ENCODE assay signal across 17 cellular contexts in genomic region chr3:47536967-47537366, GRCh38. TPM values are rescaled to one million over a fixed set of nuclear protein-coding genes. Genes with fewer than 3 reads are reported as not detected.
DNase-seq lines count a peak whose midpoint lies in the region; ATAC-seq and TF ChIP-seq lines count a peak whose summit lies in the region.
"Had no signal": no experiment of that assay in that cellular context is flagged by ENCODE, and none has a peak within 500 bp of the region (broad histone marks: within the 10 kb centered on the region; RNA-seq: fewer than 3 reads in every experiment).

No MANE protein-coding gene starts in this region.

- no peaks in the 10 kb centered on the region for H3K79me2 ChIP-seq in neural progenitor cell (ENCODE audit: low read depth)

- no peaks in the 10 kb centered on the region for H3K9me3 ChIP-seq in neural progenitor cell (ENCODE audit: low read depth)
- no peaks in the 10 kb centered on the region for H3K9me3 ChIP-seq in SJCRH30 (replicated peaks)
- H3K9me3 ChIP-seq: BE2C had no signal

- no peak for DNase-seq in activated naive CD8-positive, alpha-beta T cell treated with anti-CD3 and anti-CD28 coated beads, Interleukin-2, amount 10 ng/mL, durations not matched to agents 7 days and 5 days
- no peak for DNase-seq in activated naive CD8-positive, alpha-beta T cell treated with anti-CD3 and anti-CD28 coated beads, Interleukin-2, amount 50 U/mL, for 24 hours
- DNase-seq in neural progenitor cell (ENCODE audit: low spot score) (no peak), SKM-1 (lab: John Stamatoyannopoulos, UW; ENCODE audit: unreplicated experiment) (no peak), SJCRH30 (no peak), NCI-H187 treated with DMSO at 0.1 percent for 48 hours (lab: John Stamatoyannopoulos, UW) (no peak), GF-D8 (lab: John Stamatoyannopoulos, UW) (no peak)
- DNase-seq: BE2C; CD4-positive, CD25-positive, alpha-beta regulatory T cell; MV-4-11; NCI-H1417; NCI-H1930; NCI-H226 had no signal

- H3K27me3 Mint-ChIP-seq in activated naive CD8-positive, alpha-beta T cell treated with anti-CD3 and anti-CD28 coated beads, Interleukin-2, amount 10 ng/mL, durations not matched to agents 7 days and 5 days = peaks cover 20% of the 10 kb centered on the region
- peaks cover 4% of the 10 kb centered on the region for H3K27me3 Mint-ChIP-seq in activated naive CD8-positive, alpha-beta T cell treated with anti-CD3 and anti-CD28 coated beads, Interleukin-2, amount 50 U/mL, for 24 hours
- H3K27me3 Mint-ChIP-seq in neural progenitor cell (ENCODE audit: insufficient read depth, low read depth) = peaks cover 7% of the 10 kb centered on the region

- H3K4me1 ChIP-seq in neural progenitor cell = peaks cover 20% of the 10 kb centered on the region
- no peaks in the 10 kb centered on the region for H3K4me1 ChIP-seq in SJCRH30
- H3K4me1 ChIP-seq: BE2C had no signal

- H3K4me3 ChIP-seq in neural progenitor cell (no peak overlapping the region), SJCRH30 (no peak overlapping the region)

- ATAC-seq in activated naive CD8-positive, alpha-beta T cell treated with anti-CD3 and anti-CD28 coated beads, Interleukin-2, amount 10 ng/mL, durations not matched to agents 7 days and 5 days (ENCODE audit: low read depth) = no peak
- ATAC-seq in activated naive CD8-positive, alpha-beta T cell treated with anti-CD3 and anti-CD28 coated beads, Interleukin-2, amount 50 U/mL, for 24 hours = no peak

- H3K9me3 Mint-ChIP-seq in activated naive CD8-positive, alpha-beta T cell treated with anti-CD3 and anti-CD28 coated beads, Interleukin-2, amount 10 ng/mL, durations not matched to agents 7 days and 5 days = no peaks in the 10 kb centered on the region
- no peaks in the 10 kb centered on the region for H3K9me3 Mint-ChIP-seq in activated naive CD8-positive, alpha-beta T cell treated with anti-CD3 and anti-CD28 coated beads, Interleukin-2, amount 50 U/mL, for 24 hours
- peaks cover 20% of the 10 kb centered on the region for H3K9me3 Mint-ChIP-seq in neural progenitor cell
- H3K9me3 Mint-ChIP-seq: CD4-positive, CD25-positive, alpha-beta regulatory T cell had no signal

- POLR2A ChIA-PET in activated naive CD8-positive, alpha-beta T cell treated with anti-CD3 and anti-CD28 coated beads, Interleukin-2, amount 10 ng/mL, durations not matched to agents 7 days and 5 days (lab: Charles Lee) = no interaction called here

- TF ChIP-seq CTCF in neural progenitor cell (IDR thresholded peaks at IDR 0.05) = no peak

- peak overlapping the region; percentile 40 for H3K27ac Mint-ChIP-seq in activated naive CD8-positive, alpha-beta T cell treated with anti-CD3 and anti-CD28 coated beads, Interleukin-2, amount 10 ng/mL, durations not matched to agents 7 days and 5 days
- no peak overlapping the region for H3K27ac Mint-ChIP-seq in activated naive CD8-positive, alpha-beta T cell treated with anti-CD3 and anti-CD28 coated beads, Interleukin-2, amount 50 U/mL, for 24 hours
- H3K27ac Mint-ChIP-seq in neural progenitor cell = peak overlapping the region; percentile 78
- H3K27ac Mint-ChIP-seq: CD4-positive, CD25-positive, alpha-beta regulatory T cell had no signal

- no peak overlapping the region for H3K4me3 Mint-ChIP-seq in activated naive CD8-positive, alpha-beta T cell treated with anti-CD3 and anti-CD28 coated beads, Interleukin-2, amount 10 ng/mL, durations not matched to agents 7 days and 5 days
- H3K4me3 Mint-ChIP-seq in activated naive CD8-positive, alpha-beta T cell treated with anti-CD3 and anti-CD28 coated beads, Interleukin-2, amount 50 U/mL, for 24 hours = no peak overlapping the region
- no peak overlapping the region for H3K4me3 Mint-ChIP-seq in neural progenitor cell
- H3K4me3 Mint-ChIP-seq: CD4-positive, CD25-positive, alpha-beta regulatory T cell had no signal

- peaks cover 11% of the 10 kb centered on the region for H3F3A ChIP-seq in neural progenitor cell (ENCODE audit: low read depth)

- H3K4me2 ChIP-seq in neural progenitor cell = peak overlapping the region; percentile 8
- H3K4me2 ChIP-seq: KMS-11 had no signal

- H4K20me1 ChIP-seq in neural progenitor cell (ENCODE audit: low read depth) = no peaks in the 10 kb centered on the region

- H3K36me3 ChIP-seq in neural progenitor cell = no peaks in the 10 kb centered on the region
- H3K36me3 ChIP-seq in SJCRH30 = no peaks in the 10 kb centered on the region
- H3K36me3 ChIP-seq: BE2C had no signal

- no peaks in the 10 kb centered on the region for H3K36me3 Mint-ChIP-seq in activated naive CD8-positive, alpha-beta T cell treated with anti-CD3 and anti-CD28 coated beads, Interleukin-2, amount 10 ng/mL, durations not matched to agents 7 days and 5 days
- H3K36me3 Mint-ChIP-seq in activated naive CD8-positive, alpha-beta T cell treated with anti-CD3 and anti-CD28 coated beads, Interleukin-2, amount 50 U/mL, for 24 hours (ENCODE audit: low read depth) = no peaks in the 10 kb centered on the region
- H3K36me3 Mint-ChIP-seq in neural progenitor cell = peaks cover 2% of the 10 kb centered on the region
- H3K36me3 Mint-ChIP-seq: CD4-positive, CD25-positive, alpha-beta regulatory T cell had no signal

- H3K9ac ChIP-seq in neural progenitor cell = no peak overlapping the region
- H3K9ac ChIP-seq: KMS-11 had no signal

- peak overlapping the region; percentile 73 for H3K27ac ChIP-seq in cingulate gyrus (ENCODE audit: low read depth, low read length)
- H3K27ac ChIP-seq in neural progenitor cell = peak overlapping the region; percentile 7
- no peak overlapping the region for H3K27ac ChIP-seq in SJCRH30
- H3K27ac ChIP-seq: 22Rv1, KMS-11, RWPE1 had no signal

- peak overlapping the region; percentile 78 for H2AFZ ChIP-seq in neural progenitor cell (replicated peaks)

- no peaks in the 10 kb centered on the region for H3K27me3 ChIP-seq in neural progenitor cell
- H3K27me3 ChIP-seq in SJCRH30 = no peaks in the 10 kb centered on the region
- H3K27me3 ChIP-seq: BE2C had no signal

- H3K4me1 Mint-ChIP-seq in activated naive CD8-positive, alpha-beta T cell treated with anti-CD3 and anti-CD28 coated beads, Interleukin-2, amount 10 ng/mL, durations not matched to agents 7 days and 5 days = peaks cover 1% of the 10 kb centered on the region
- H3K4me1 Mint-ChIP-seq in activated naive CD8-positive, alpha-beta T cell treated with anti-CD3 and anti-CD28 coated beads, Interleukin-2, amount 50 U/mL, for 24 hours = peaks cover 7% of the 10 kb centered on the region
- peaks cover 22% of the 10 kb centered on the region for H3K4me1 Mint-ChIP-seq in neural progenitor cell
- H3K4me1 Mint-ChIP-seq: CD4-positive, CD25-positive, alpha-beta regulatory T cell had no signal

RNA-seq across cellular contexts. Expression of gene ELP6, which starts 23.5 kb away (rescaled TPM):
- 10 to 100 TPM; 36.8 to 39.8 TPM for total RNA-seq in activated naive CD8-positive, alpha-beta T cell treated with anti-CD3 and anti-CD28 coated beads, Interleukin-2, amount 10 ng/mL, durations not matched to agents 7 days and 5 days
- total RNA-seq in neural progenitor cell (ENCODE audit: low replicate concordance) = 32.9 and 55.1 TPM in 2 replicates
- total RNA-seq in SJCRH30 (2014; rRNA removed; shearing (Covaris generic)) = 36.1 and 41.4 TPM in 2 replicates

RNA-seq across cellular contexts. Expression of gene CSPG5, which starts 41.7 kb away (rescaled TPM):
- total RNA-seq in activated naive CD8-positive, alpha-beta T cell treated with anti-CD3 and anti-CD28 coated beads, Interleukin-2, amount 10 ng/mL, durations not matched to agents 7 days and 5 days = under 1 TPM; 0.25 to 0.43 TPM
- total RNA-seq in neural progenitor cell (ENCODE audit: low replicate concordance) = 1.7 and 4.6 TPM in 2 replicates
- 0.73 and 1.1 TPM in 2 replicates for total RNA-seq in SJCRH30 (2014; rRNA removed; shearing (Covaris generic))
- total RNA-seq: CD4-positive, CD25-positive, alpha-beta regulatory T cell had no signal
